ENCODE assay signal across 8 cellular contexts in genomic region chr4:180665994-180666818, GRCh38.
DNase-seq lines count a peak whose midpoint lies in the region; ATAC-seq lines count a peak whose summit lies in the region.

No MANE protein-coding gene starts in this region.

- DNase-seq in NCI-H2107 treated with DMSO at 0.1 percent for 48 hours (lab: John Stamatoyannopoulos, UW; ENCODE audit: unreplicated experiment): peak; percentile 61
- DNase-seq in NCI-H2107 (lab: John Stamatoyannopoulos, UW): no peak
- DNase-seq in NCI-H510A (lab: John Stamatoyannopoulos, UW): peak; percentile 15
- peak; percentile 29 for DNase-seq in amniotic epithelial cell (ENCODE audit: low read depth)
- DNase-seq in kidney tubule cell (ENCODE audit: low spot score): peak; percentile 75
- no peak for DNase-seq in NCI-H345 (lab: John Stamatoyannopoulos, UW)

- ATAC-seq in GM19395 (IDR thresholded peaks at IDR 0.05; ENCODE audit: unreplicated experiment) (peak; percentile 85), HG03280 (IDR thresholded peaks at IDR 0.05; ENCODE audit: unreplicated experiment) (peak; percentile 78)

Comparison
In these comparisons a context has a peak if more than half of its experiments do, and no peak if none do; other contexts are left out.
1. DNase-seq: peak in NCI-H2107 treated with DMSO at 0.1 percent for 48 hours (single experiment), NCI-H510A (single experiment), amniotic epithelial cell (single experiment) and kidney tubule cell (single experiment); none in NCI-H2107 (single experiment) and NCI-H345 (single experiment).